In the genomic region with DNA sequence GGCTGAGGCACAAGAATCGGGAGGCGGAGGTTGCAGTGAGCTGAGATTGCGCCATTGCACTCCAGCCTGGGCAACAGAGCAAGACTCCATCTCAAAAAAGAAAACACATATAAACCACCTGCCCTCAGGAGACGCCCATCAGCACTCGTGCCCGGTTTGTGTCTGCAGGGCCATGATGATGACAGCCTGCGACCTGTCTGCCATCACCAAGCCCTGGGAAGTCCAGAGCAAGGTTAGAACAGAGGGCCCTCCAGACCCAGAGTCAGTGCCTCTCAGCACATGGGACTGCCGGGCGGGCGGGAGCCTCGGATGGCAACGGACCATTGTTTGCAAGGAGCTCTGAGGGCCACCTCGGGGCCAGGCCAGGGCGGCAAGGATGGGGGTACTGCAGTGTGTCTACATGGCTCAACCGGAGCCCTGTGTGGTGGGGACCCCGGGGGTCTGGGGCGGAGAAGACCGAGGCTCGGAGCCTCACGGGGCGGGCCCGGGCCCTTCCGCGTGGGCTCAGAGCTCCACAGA, we compare ENCODE assay signal across 11 cellular contexts. TPM values are rescaled to one million over a fixed set of nuclear protein-coding genes. Genes with fewer than 3 reads are reported as not detected.
DNase-seq lines count a peak whose midpoint lies in the region; ATAC-seq, FAIRE-seq and TF ChIP-seq lines count a peak whose summit lies in the region.
"Had no signal": no experiment of that assay in that cellular context is flagged by ENCODE, and none has a peak within 500 bp of the region (broad histone marks: within the 10 kb centered on the region; RNA-seq: fewer than 3 reads in every experiment).

No MANE protein-coding gene starts in this region.

- no peak overlapping the region for H3K27ac ChIP-seq in left lung
- H3K27ac ChIP-seq in OCI-LY7 (ENCODE audit: low read depth, low read length, poor library complexity, severe bottlenecking) = no peak overlapping the region

- peaks cover 15% of the 10 kb centered on the region for H3K4me1 Mint-ChIP-seq in activated naive CD4-positive, alpha-beta T cell treated with anti-CD3 and anti-CD28 coated beads, Interleukin-2, amount 10 ng/mL, durations not matched to agents 7 days and 5 days
- peaks cover 22% of the 10 kb centered on the region for H3K4me1 Mint-ChIP-seq in activated CD8-positive, alpha-beta T cell treated with anti-CD3 and anti-CD28 coated beads, Interleukin-2, amount 10 ng/mL, durations not matched to agents 7 days and 5 days (ENCODE audit: low read depth)
- H3K4me1 Mint-ChIP-seq in stimulated activated naive B cell treated with anti-CD40 and anti-IgM and Interleukin-4, amounts not matched to agents 10 μg/mL and 1 μg/mL and 100 μg/mL, for 72 hours = peaks cover 19 to 38% of the 10 kb centered on the region in 2 donors

- intact Hi-C loops in left lung (cut with DNase I) (no loop called here), OCI-LY7 (cut with micrococcal nuclease; ENCODE audit: unreplicated experiment) (no loop called here)

- peaks cover 5% of the 10 kb centered on the region for H3K9me3 Mint-ChIP-seq in activated naive CD4-positive, alpha-beta T cell treated with anti-CD3 and anti-CD28 coated beads, Interleukin-2, amount 10 ng/mL, durations not matched to agents 7 days and 5 days
- H3K9me3 Mint-ChIP-seq in activated CD8-positive, alpha-beta T cell treated with anti-CD3 and anti-CD28 coated beads, Interleukin-2, amount 10 ng/mL, durations not matched to agents 7 days and 5 days (ENCODE audit: insufficient read depth) = no peaks in the 10 kb centered on the region
- peaks cover 2 to 5% of the 10 kb centered on the region in 2 donors for H3K9me3 Mint-ChIP-seq in stimulated activated naive B cell treated with anti-CD40 and anti-IgM and Interleukin-4, amounts not matched to agents 10 μg/mL and 1 μg/mL and 100 μg/mL, for 72 hours

- no peaks in the 10 kb centered on the region for H3K36me3 ChIP-seq in left lung
- 0 out of 2 replicates have a peak, but pooled peaks cover 1% of the 10 kb centered on the region for H3K36me3 ChIP-seq in OCI-LY7 (ENCODE audit: insufficient read depth, low read length)

- BruUV-seq in OCI-LY7 (replicated peaks; lab: Mats Ljungman, UMichigan) = no TSS peak

- no peaks in the 10 kb centered on the region for H4K20me1 ChIP-seq in OCI-LY7 (ENCODE audit: insufficient read depth, low read length)

- peak overlapping the region; percentile 65 for H3K27ac Mint-ChIP-seq in activated naive CD4-positive, alpha-beta T cell treated with anti-CD3 and anti-CD28 coated beads, Interleukin-2, amount 10 ng/mL, durations not matched to agents 7 days and 5 days
- peak overlapping the region; percentile 89 for H3K27ac Mint-ChIP-seq in activated CD8-positive, alpha-beta T cell treated with anti-CD3 and anti-CD28 coated beads, Interleukin-2, amount 10 ng/mL, durations not matched to agents 7 days and 5 days
- peak overlapping the region; percentile 94 for H3K27ac Mint-ChIP-seq in stimulated activated naive B cell treated with anti-CD40 and anti-IgM and Interleukin-4, amounts not matched to agents 10 μg/mL and 1 μg/mL and 100 μg/mL, for 72 hours

- ATAC-seq in activated CD8-positive, alpha-beta T cell treated with anti-CD3 and anti-CD28 coated beads, Interleukin-2, amount 10 ng/mL, durations not matched to agents 7 days and 5 days = no peak
- no peak for ATAC-seq in left lung
- ATAC-seq in stimulated activated naive B cell treated with anti-CD40 and anti-IgM and Interleukin-4, amounts not matched to agents 10 μg/mL and 1 μg/mL and 100 μg/mL, for 72 hours (replicated peaks) = no peak

- H3K4me1 ChIP-seq in left lung (peaks cover 0 to 13% of the 10 kb centered on the region in 2 donors), OCI-LY7 (ENCODE audit: insufficient read depth, low read length, poor library complexity, severe bottlenecking) (no peaks in the 10 kb centered on the region)

- H3K4me2 ChIP-seq in OCI-LY7 (ENCODE audit: low read length) = no peak overlapping the region

- peaks cover 7% of the 10 kb centered on the region for H3K36me3 Mint-ChIP-seq in activated naive CD4-positive, alpha-beta T cell treated with anti-CD3 and anti-CD28 coated beads, Interleukin-2, amount 10 ng/mL, durations not matched to agents 7 days and 5 days
- H3K36me3 Mint-ChIP-seq in activated CD8-positive, alpha-beta T cell treated with anti-CD3 and anti-CD28 coated beads, Interleukin-2, amount 10 ng/mL, durations not matched to agents 7 days and 5 days (ENCODE audit: low read depth) = peaks cover 12% of the 10 kb centered on the region
- peaks cover 21 to 22% of the 10 kb centered on the region in 2 donors for H3K36me3 Mint-ChIP-seq in stimulated activated naive B cell treated with anti-CD40 and anti-IgM and Interleukin-4, amounts not matched to agents 10 μg/mL and 1 μg/mL and 100 μg/mL, for 72 hours

- peak; percentile 15 for DNase-seq in activated naive CD4-positive, alpha-beta T cell treated with anti-CD3 and anti-CD28 coated beads, Interleukin-2, amount 10 ng/mL, durations not matched to agents 7 days and 5 days
- no peak for DNase-seq in activated naive CD4-positive, alpha-beta T cell treated with Interleukin-2 at 50 U/mL for 16 hours
- DNase-seq in activated CD8-positive, alpha-beta T cell treated with anti-CD3 and anti-CD28 coated beads, Interleukin-2, amount 10 ng/mL, durations not matched to agents 7 days and 5 days = no peak
- DNase-seq in left lung = peak; percentile 27 to 75
- no peak for DNase-seq in stimulated activated naive B cell treated with anti-CD40 and anti-IgM and Interleukin-4, amounts not matched to agents 10 μg/mL and 1 μg/mL and 100 μg/mL, for 72 hours
- no peak for DNase-seq in D721Med (ENCODE audit: insufficient read length, low spot score)
- no peak for DNase-seq in NCI-H1092 treated with DMSO at 0.1 percent for 48 hours (lab: John Stamatoyannopoulos, UW)
- no peak for DNase-seq in OCI-LY7 (ENCODE audit: low spot score)
- DNase-seq: NCI-H510A had no signal

- no peak for FAIRE-seq in D721Med (lab: Jason Lieb, UNC)
- FAIRE-seq: urothelium cell line had no signal

- POLR2A ChIA-PET in activated CD8-positive, alpha-beta T cell treated with anti-CD3 and anti-CD28 coated beads, Interleukin-2, amount 10 ng/mL, durations not matched to agents 7 days and 5 days (lab: Charles Lee) = interaction anchor here (0.9 to 2.9 kb wide), 6 partner anchors 8 to 268 kb away, joined by 3 to 17 read pairs (median 4); partner anchors contain the start of genes ATP5ME, GAK, MYL5 and TMEM175
- POLR2A ChIA-PET in OCI-LY7 (lab: Charles Lee) = no interaction called here

- H3K79me2 ChIP-seq in OCI-LY7 (ENCODE audit: insufficient read depth, low read depth, low read length) = no peaks in the 10 kb centered on the region

- CTCF ChIA-PET in activated naive CD4-positive, alpha-beta T cell treated with anti-CD3 and anti-CD28 coated beads, Interleukin-2, amount 10 ng/mL, durations not matched to agents 7 days and 5 days (lab: Charles Lee) = interaction anchor here (1.0 to 3.3 kb wide), 2 partner anchors 9 to 62 kb away, joined by 5 to 9 read pairs; partner anchors contain the start of genes ATP5ME and MYL5
- CTCF ChIA-PET in activated CD8-positive, alpha-beta T cell treated with anti-CD3 and anti-CD28 coated beads, Interleukin-2, amount 10 ng/mL, durations not matched to agents 7 days and 5 days (lab: Charles Lee) = interaction anchor here (1.2 kb wide), 2 partner anchors 8 to 9 kb away, joined by 3 to 6 read pairs; partner anchors contain the start of genes ATP5ME and MYL5
- CTCF ChIA-PET in OCI-LY7 (lab: Charles Lee; ENCODE audit: unreplicated experiment) = no interaction called here

- H3K9me3 ChIP-seq in left lung (no peaks in the 10 kb centered on the region), OCI-LY7 (ENCODE audit: low read length) (no peaks in the 10 kb centered on the region)

- peak overlapping the region; percentile 79 for H3K4me3 Mint-ChIP-seq in activated naive CD4-positive, alpha-beta T cell treated with anti-CD3 and anti-CD28 coated beads, Interleukin-2, amount 10 ng/mL, durations not matched to agents 7 days and 5 days
- peak overlapping the region; percentile 81 for H3K4me3 Mint-ChIP-seq in activated CD8-positive, alpha-beta T cell treated with anti-CD3 and anti-CD28 coated beads, Interleukin-2, amount 10 ng/mL, durations not matched to agents 7 days and 5 days
- H3K4me3 Mint-ChIP-seq in stimulated activated naive B cell treated with anti-CD40 and anti-IgM and Interleukin-4, amounts not matched to agents 10 μg/mL and 1 μg/mL and 100 μg/mL, for 72 hours = peak overlapping the region; percentile 86 to 92

- H3K27me3 Mint-ChIP-seq in activated naive CD4-positive, alpha-beta T cell treated with anti-CD3 and anti-CD28 coated beads, Interleukin-2, amount 10 ng/mL, durations not matched to agents 7 days and 5 days = no peaks in the 10 kb centered on the region
- no peaks in the 10 kb centered on the region for H3K27me3 Mint-ChIP-seq in activated CD8-positive, alpha-beta T cell treated with anti-CD3 and anti-CD28 coated beads, Interleukin-2, amount 10 ng/mL, durations not matched to agents 7 days and 5 days (ENCODE audit: low read depth)
- no peaks in the 10 kb centered on the region for H3K27me3 Mint-ChIP-seq in stimulated activated naive B cell treated with anti-CD40 and anti-IgM and Interleukin-4, amounts not matched to agents 10 μg/mL and 1 μg/mL and 100 μg/mL, for 72 hours

- H3K4me3 ChIP-seq in left lung = peak overlapping the region in 1 of 2 donors; percentile 60
- H3K4me3 ChIP-seq in OCI-LY7 (ENCODE audit: low read depth, low read length, poor library complexity, severe bottlenecking) = no peak overlapping the region

- H2AFZ ChIP-seq in OCI-LY7 (ENCODE audit: low read length) = no peak overlapping the region

- peaks cover 0 to 8% of the 10 kb centered on the region in 2 donors for H3K27me3 ChIP-seq in left lung

- TF ChIP-seq CTCF in left lung (IDR thresholded peaks at IDR 0.05) = no peak
- TF ChIP-seq CTCF in D721Med (IDR thresholded peaks at IDR 0.05; ENCODE audit: insufficient read depth, missing control alignments) = no peak
- no peak for TF ChIP-seq CTCF in OCI-LY7 (conservative IDR thresholded peaks at IDR 0.05; ENCODE audit: low read length)

- H3K9me2 ChIP-seq in OCI-LY7 (ENCODE audit: insufficient read depth, low read length) = no peaks in the 10 kb centered on the region

RNA-seq across cellular contexts. Expression of gene ATP5ME, which starts 9.3 kb away (rescaled TPM):
- 100 to 1,000 TPM; 243 to 267 TPM for total RNA-seq in activated CD8-positive, alpha-beta T cell treated with anti-CD3 and anti-CD28 coated beads, Interleukin-2, amount 10 ng/mL, durations not matched to agents 7 days and 5 days
- total RNA-seq in left lung (100 to 1,000 TPM; 171 to 211 TPM), OCI-LY7 (2022) (276 and 359 TPM in 2 replicates)
- 388 and 420 TPM in 2 replicates for total RNA-seq in OCI-LY7 (2014; rRNA removed; shearing (Covaris generic))

RNA-seq across cellular contexts. Expression of gene MYL5, which starts 9.6 kb away (rescaled TPM):
- total RNA-seq in activated CD8-positive, alpha-beta T cell treated with anti-CD3 and anti-CD28 coated beads, Interleukin-2, amount 10 ng/mL, durations not matched to agents 7 days and 5 days = 10 to 100 TPM; 11.6 to 19.3 TPM
- total RNA-seq in left lung (10 to 100 TPM in 1 of 2 donors, 1 to 10 TPM in 1; 7.8 to 11.3 TPM), OCI-LY7 (2022) (62.2 and 67.4 TPM in 2 replicates)
- 23.0 and 24.4 TPM in 2 replicates for total RNA-seq in OCI-LY7 (2014; rRNA removed; shearing (Covaris generic))

RNA-seq across cellular contexts. Expression of gene SLC49A3, which starts 24.2 kb away (rescaled TPM):
- under 1 TPM; 0.37 to 0.89 TPM for total RNA-seq in activated CD8-positive, alpha-beta T cell treated with anti-CD3 and anti-CD28 coated beads, Interleukin-2, amount 10 ng/mL, durations not matched to agents 7 days and 5 days
- 10 to 100 TPM; 23.2 to 27.5 TPM for total RNA-seq in left lung
- not detected in 2 replicates for total RNA-seq in OCI-LY7 (2014; rRNA removed; shearing (Covaris generic))
- not detected in 2 replicates for total RNA-seq in OCI-LY7 (2022)
- total RNA-seq: M059J had no signal

RNA-seq across cellular contexts. Expression of gene PDE6B, which starts 39.4 kb away (rescaled TPM):
- total RNA-seq in activated CD8-positive, alpha-beta T cell treated with anti-CD3 and anti-CD28 coated beads, Interleukin-2, amount 10 ng/mL, durations not matched to agents 7 days and 5 days = 10 to 100 TPM; 16.1 to 17.7 TPM
- 10 to 100 TPM in 1 of 2 donors, 1 to 10 TPM in 1; 7.6 to 10.9 TPM for total RNA-seq in left lung
- not detected in 2 replicates for total RNA-seq in OCI-LY7 (2014; rRNA removed; shearing (Covaris generic))
- total RNA-seq in OCI-LY7 (2022) = not detected in 2 replicates
- total RNA-seq: M059J had no signal

RNA-seq across cellular contexts. Expression of gene PCGF3, which starts 40.9 kb away (rescaled TPM):
- 10 to 100 TPM; 33.5 to 36.2 TPM for total RNA-seq in activated CD8-positive, alpha-beta T cell treated with anti-CD3 and anti-CD28 coated beads, Interleukin-2, amount 10 ng/mL, durations not matched to agents 7 days and 5 days
- total RNA-seq in left lung (10 to 100 TPM; 43.7 to 49.2 TPM), OCI-LY7 (2022) (45.9 and 50.2 TPM in 2 replicates)
- 33.8 and 43.7 TPM in 2 replicates for total RNA-seq in OCI-LY7 (2014; rRNA removed; shearing (Covaris generic))

Comparison
In these comparisons a context has a peak if more than half of its experiments do, and no peak if none do; other contexts are left out.
1. DNase-seq: peak in activated naive CD4-positive, alpha-beta T cell treated with anti-CD3 and anti-CD28 coated beads, Interleukin-2, amount 10 ng/mL, durations not matched to agents 7 days and 5 days (single experiment) and left lung (2 of 2); none in activated naive CD4-positive, alpha-beta T cell treated with Interleukin-2 at 50 U/mL for 16 hours (single experiment), activated CD8-positive, alpha-beta T cell treated with anti-CD3 and anti-CD28 coated beads, Interleukin-2, amount 10 ng/mL, durations not matched to agents 7 days and 5 days (single experiment), stimulated activated naive B cell treated with anti-CD40 and anti-IgM and Interleukin-4, amounts not matched to agents 10 μg/mL and 1 μg/mL and 100 μg/mL, for 72 hours (single experiment), D721Med (single experiment), NCI-H1092 treated with DMSO at 0.1 percent for 48 hours (single experiment) and OCI-LY7 (single experiment).
2. RNA of gene SLC49A3, which starts 24.2 kb away (total RNA-seq): 23.2 to 27.5 TPM in left lung; 0.37 to 0.89 TPM in activated CD8-positive, alpha-beta T cell treated with anti-CD3 and anti-CD28 coated beads, Interleukin-2, amount 10 ng/mL, durations not matched to agents 7 days and 5 days and not detected in OCI-LY7; every median in the first group is over 10 times any median in the second.
3. Peak in every context shown above with its lines, with median percentiles within 50 percentile points of each other: H3K27ac Mint-ChIP-seq and H3K4me3 Mint-ChIP-seq.